Comparison of ENCODE assay signal across 1 cellular context in the genomic region with DNA sequence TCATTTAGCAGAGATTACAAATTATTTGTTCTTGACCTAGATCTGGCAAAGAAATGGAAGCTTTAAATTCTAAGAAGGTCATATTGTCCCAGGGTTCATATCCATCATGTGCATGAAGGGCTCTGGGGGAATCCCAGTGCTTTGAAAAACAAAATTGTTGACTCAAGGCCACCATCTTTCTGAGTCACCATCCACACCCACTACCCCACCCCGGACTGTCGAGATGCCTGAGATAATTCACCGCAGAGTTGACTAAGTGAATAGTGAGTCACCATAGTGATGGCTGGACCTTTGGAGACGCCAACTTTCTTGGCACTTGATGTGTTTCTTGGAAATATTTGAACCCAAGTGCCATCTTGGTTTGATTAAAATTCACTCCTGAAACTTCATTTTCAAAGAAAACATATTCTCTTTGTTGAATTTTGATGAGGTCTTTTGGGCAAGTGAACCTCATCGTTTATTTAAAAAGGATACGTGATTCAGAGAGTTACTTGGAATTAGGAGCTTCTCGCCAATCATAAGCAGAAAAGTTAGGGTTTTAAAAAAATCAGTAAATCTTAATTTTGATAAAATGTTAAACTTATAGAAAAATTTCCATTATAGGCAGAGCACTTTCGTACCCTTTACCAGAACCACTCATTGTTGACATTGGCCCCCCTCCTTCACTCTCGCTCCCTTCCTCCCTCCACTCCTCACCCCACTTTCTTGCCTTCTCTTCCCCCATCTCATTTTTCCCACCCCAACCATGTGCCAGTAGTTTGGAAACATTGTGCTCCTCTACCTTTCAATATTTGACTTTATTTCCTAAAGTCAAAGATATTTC.
A peak's percentile ranks its signal among the peaks of the same experiment; 100 is the strongest.
TF ChIP-seq lines count a peak whose summit lies in the region.

No MANE protein-coding gene starts in this region.

TF ChIP-seq in SK-N-SH, 30 proteins besides CTCF, POLR2A, EP300 and RAD21 (continued from another document):
- TF ChIP-seq REST (IDR thresholded peaks at IDR 0.05; ENCODE audit: low read depth, low read length) (peak; percentile 67; the same call in 1 of the 2 replicates), JUND (IDR thresholded peaks at IDR 0.05) (peak; percentile 98), RXRA (IDR thresholded peaks at IDR 0.05; ENCODE audit: borderline replicate concordance, low read depth) (peak; percentile 91), FOSL2 (IDR thresholded peaks at IDR 0.05; ENCODE audit: borderline replicate concordance, low read depth) (peak; percentile 99), TCF12 (IDR thresholded peaks at IDR 0.05) (peak; percentile 94)
